Comparison of ENCODE assay signal across 28 cellular contexts in the genomic region with DNA sequence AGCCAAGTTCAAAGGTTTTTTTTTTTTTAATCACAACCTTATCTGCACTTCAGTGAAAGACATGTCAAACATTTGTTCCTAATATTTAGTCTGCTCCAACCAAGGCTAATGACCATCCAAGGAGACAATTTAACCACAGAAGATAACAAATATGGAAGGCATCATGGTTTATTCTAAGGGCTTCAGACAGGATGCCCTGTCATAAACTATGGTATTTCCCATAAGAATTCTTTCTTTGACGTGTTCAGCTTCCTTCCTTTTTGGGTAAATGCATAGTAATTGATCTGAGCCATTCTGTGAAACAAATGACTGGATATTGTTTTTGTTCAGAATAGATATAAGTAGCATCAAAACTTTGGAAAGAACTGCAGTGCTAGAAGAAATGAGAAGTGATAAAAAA.
"Had no signal": no experiment of that assay in that cellular context is flagged by ENCODE, and none has a peak within 500 bp of the region (broad histone marks: within the 10 kb centered on the region; RNA-seq: fewer than 3 reads in every experiment).

No MANE protein-coding gene starts in this region.

- H3K27ac ChIP-seq: colonic mucosa, dorsolateral prefrontal cortex, epithelial cell of prostate, esophagus squamous epithelium, foreskin keratinocyte, gastroesophageal sphincter, heart left ventricle, hepatocyte, left lung, lower lobe of right lung had no signal

- H3K9me3 ChIP-seq: colonic mucosa, esophagus squamous epithelium, gastroesophageal sphincter, heart left ventricle, left lung, lower lobe of right lung, mucosa of descending colon had no signal

- H3K27ac Mint-ChIP-seq: dendritic cell treated with granulocyte-macrophage colony-stimulating factor and Interleukin-4, amounts not matched to agents 40 ng/mL and 50 ng/mL, for 4 days; immature natural killer cell; memory B cell; mesothelial cell of epicardium had no signal

- H3K4me1 ChIP-seq: colonic mucosa, foreskin keratinocyte, lower lobe of right lung had no signal

- ATAC-seq: esophagus mucosa, foreskin keratinocyte, gastroesophageal sphincter, heart left ventricle, left cardiac atrium, left lung, left ventricle myocardium superior, lower lobe of right lung, mucosa of descending colon had no signal

- H3K27me3 ChIP-seq: colonic mucosa, dorsolateral prefrontal cortex, esophagus squamous epithelium, gastroesophageal sphincter, heart left ventricle, hepatocyte, left lung had no signal

- FAIRE-seq: frontal cortex, keratinocyte had no signal

- H3K4me3 ChIP-seq: colonic mucosa, dorsolateral prefrontal cortex, esophagus squamous epithelium, gastroesophageal sphincter, heart left ventricle, hepatocyte, left lung, lower lobe of right lung, mucosa of descending colon had no signal

- H3K4me3 Mint-ChIP-seq: dendritic cell treated with granulocyte-macrophage colony-stimulating factor and Interleukin-4, amounts not matched to agents 40 ng/mL and 50 ng/mL, for 4 days; immature natural killer cell; memory B cell; mesothelial cell of epicardium; naive B cell had no signal

- H3K79me2 ChIP-seq: hepatocyte had no signal

- H3K4me2 ChIP-seq: hepatocyte had no signal

- H3K36me3 ChIP-seq: colonic mucosa, esophagus squamous epithelium, gastroesophageal sphincter, heart left ventricle, left lung, lower lobe of right lung had no signal

- H3K36me3 Mint-ChIP-seq: mesothelial cell of epicardium had no signal

- H2AFZ ChIP-seq: hepatocyte had no signal

- DNase-seq: cerebellar nuclear complex; colonic mucosa; cortex of kidney; dorsolateral prefrontal cortex; effector CD4-positive, alpha-beta T cell; effector memory CD4-positive, alpha-beta T cell; erythroblast; esophagus squamous epithelium; foreskin keratinocyte; heart left ventricle; hypothalamus; immature natural killer cell; left cardiac atrium; left lung; left ventricle myocardium superior; lower lobe of right lung; mammary epithelial cell; mucosa of descending colon; naive B cell had no signal

- H3K9me3 Mint-ChIP-seq: dendritic cell treated with granulocyte-macrophage colony-stimulating factor and Interleukin-4, amounts not matched to agents 40 ng/mL and 50 ng/mL, for 4 days; immature natural killer cell; memory B cell; mesothelial cell of epicardium; naive B cell had no signal
